In the genomic region with DNA sequence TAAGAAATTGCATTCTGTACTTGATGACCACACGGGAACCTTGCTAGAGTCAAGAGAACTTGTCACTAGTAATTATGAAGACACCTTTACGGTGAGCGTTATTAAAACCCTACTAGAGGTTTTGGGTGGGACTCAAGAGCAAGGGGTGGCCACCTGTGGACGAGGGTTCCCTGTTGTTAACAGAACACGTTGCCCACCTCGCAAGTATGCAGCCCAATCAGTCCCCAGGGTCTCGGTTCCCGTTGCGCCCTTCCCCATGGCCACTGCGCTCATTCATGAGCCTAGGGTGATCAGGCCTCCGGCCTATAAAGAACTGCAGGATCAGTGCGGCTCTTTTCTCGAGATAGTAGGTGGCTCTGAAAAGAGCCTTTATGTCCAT, we compare ENCODE assay signal across 8 cellular contexts. TPM values are rescaled to one million over a fixed set of nuclear protein-coding genes. Genes with fewer than 3 reads are reported as not detected.
DNase-seq lines count a peak whose midpoint lies in the region; ATAC-seq, FAIRE-seq and TF ChIP-seq lines count a peak whose summit lies in the region.

No MANE protein-coding gene starts in this region.

- DNase-seq in heart right ventricle (no peak), small intestine (no peak), H54 (ENCODE audit: insufficient read length, low spot score) (no peak), COLO668 (lab: John Stamatoyannopoulos, UW; ENCODE audit: unreplicated experiment) (no peak), NCI-H1048 (lab: John Stamatoyannopoulos, UW) (no peak)

- FAIRE-seq in small intestine (lab: Jason Lieb, UNC) (no peak), H54 (lab: Jason Lieb, UNC) (no peak)

- WGBS in heart right ventricle, 2 donors = 7 to 13% methylated on average over 13 of the region's 13 CpGs
- 8 to 10% (median 10%) methylated on average over 13 of the region's 13 CpGs for WGBS in small intestine, 3 donors

- TF ChIP-seq POLR2A in H54 (IDR thresholded peaks at IDR 0.05; ENCODE audit: low read depth, low read length) = no peak

- no peaks in the 10 kb centered on the region for H3K9me3 ChIP-seq in heart right ventricle
- H3K9me3 ChIP-seq in small intestine (ENCODE audit: control insufficient read depth, low read depth) = no peaks in the 10 kb centered on the region

- H3K4me1 ChIP-seq in heart right ventricle (peaks cover 3 to 56% (median 36%) of the 10 kb centered on the region in 9 donors), small intestine (ENCODE audit: control insufficient read depth in 2 of 2, insufficient read depth in 1 of 2, low read depth in 1 of 2, low read length in 1 of 2) (no peaks in the 10 kb centered on the region)

- H3K27ac ChIP-seq in heart right ventricle (peak overlapping the region; percentile 55 to 93 (median 86)), small intestine (ENCODE audit: low read depth in 1 of 2, low read length in 1 of 2) (peak overlapping the region; percentile 90 to 96)

- intact Hi-C loops in heart right ventricle (cut with DNase I) = loop anchor here in 1 of 10 donors (2.0 kb wide), 1 partner anchor 30 kb away; a partner anchor contains a TSS

- peak overlapping the region; percentile 67 for H3K4me3 ChIP-seq in WI38 (ENCODE audit: low read depth, low read length)
- H3K4me3 ChIP-seq in heart right ventricle = peak overlapping the region; percentile 44 to 77 (median 62)
- H3K4me3 ChIP-seq in small intestine (ENCODE audit: low read depth in 1 of 2, low read length in 2 of 2) = peak overlapping the region; percentile 42 to 66

- TF ChIP-seq CTCF in WI38 (IDR thresholded peaks at IDR 0.05; ENCODE audit: low read depth, low read length) (no peak), heart right ventricle (IDR thresholded peaks at IDR 0.05) (no peak)

- H3K36me3 ChIP-seq in heart right ventricle = peaks cover 0 to 7% (median 0%) of the 10 kb centered on the region in 9 donors
- no peaks in the 10 kb centered on the region for H3K36me3 ChIP-seq in small intestine (ENCODE audit: control insufficient read depth in 2 of 2, insufficient read depth in 2 of 2, low read length in 2 of 2)

- ATAC-seq in GM18907 (IDR thresholded peaks at IDR 0.05; ENCODE audit: unreplicated experiment) (peak; percentile 12), HG02759 (IDR thresholded peaks at IDR 0.05; ENCODE audit: unreplicated experiment) (peak; percentile 6), heart right ventricle (peak; percentile 1 to 28 (median 14))

- H3K27me3 ChIP-seq in heart right ventricle (peaks cover 0 to 44% (median 27%) of the 10 kb centered on the region in 7 donors), small intestine (ENCODE audit: control insufficient read depth in 2 of 2, insufficient read depth in 2 of 2, low read length in 2 of 2) (peaks cover 0 to 1% of the 10 kb centered on the region in 2 donors)

RNA-seq across cellular contexts. Expression of a gene that starts 30.2 kb away (rescaled TPM):
- total RNA-seq in heart right ventricle = 10 to 100 TPM; 79.1 to 99.7 (median 89.9) TPM
- polyA plus RNA-seq in heart right ventricle = 10 to 100 TPM; 18.9 to 37.2 TPM
- polyA plus RNA-seq in small intestine = 10 to 100 TPM; 25.5 to 44.8 (median 28.6) TPM

RNA-seq across cellular contexts. Expression of a gene that starts 40.3 kb away (rescaled TPM):
- total RNA-seq in heart right ventricle = under 1 TPM in 7 of 10 donors, not detected in 3; 0.14 to 0.44 (median 0.34) TPM
- polyA plus RNA-seq in heart right ventricle (under 1 TPM; 0.20 to 0.37 TPM), small intestine (under 1 TPM in 1 of 3 donors, not detected in 2; 0.48 TPM)

RNA-seq across cellular contexts. Expression of a gene that starts 50.4 kb away (rescaled TPM):
- 10 to 100 TPM in 1 of 10 donors, 1 to 10 TPM in 9; 5.2 to 11.2 (median 6.9) TPM for total RNA-seq in heart right ventricle
- polyA plus RNA-seq in heart right ventricle = 1 to 10 TPM; 7.1 to 8.8 TPM
- polyA plus RNA-seq in small intestine = 10 to 100 TPM; 16.8 to 21.6 (median 19.1) TPM
